In the genomic region with DNA sequence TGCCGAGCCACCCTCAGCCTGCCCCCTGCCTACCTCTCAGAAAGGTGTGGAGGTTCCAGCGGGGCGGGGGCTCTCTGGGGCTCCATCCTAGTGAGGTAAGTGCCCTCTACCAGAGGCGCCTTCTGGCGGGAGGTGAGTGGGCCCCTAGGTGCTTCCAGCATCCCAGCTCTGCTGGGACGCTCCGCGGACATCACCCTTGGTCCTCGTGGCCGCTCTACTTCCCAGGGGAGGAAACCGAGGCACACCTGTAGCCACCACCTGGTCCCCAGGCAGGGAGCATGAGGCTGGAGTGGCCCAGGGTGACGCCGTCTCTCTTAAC, we compare ENCODE assay signal across 9 cellular contexts. TPM values are rescaled to one million over a fixed set of nuclear protein-coding genes. Genes with fewer than 3 reads are reported as not detected.
DNase-seq lines count a peak whose midpoint lies in the region; ATAC-seq and TF ChIP-seq lines count a peak whose summit lies in the region.
"Had no signal": no experiment of that assay in that cellular context is flagged by ENCODE, and none has a peak within 500 bp of the region (broad histone marks: within the 10 kb centered on the region; RNA-seq: fewer than 3 reads in every experiment).

No MANE protein-coding gene starts in this region.

- peaks cover 10% of the 10 kb centered on the region for H3K4me1 Mint-ChIP-seq in activated CD4-positive, alpha-beta T cell treated with anti-CD3 and anti-CD28 coated beads, Interleukin-2, amount 10 ng/mL, durations not matched to agents 24 days and 14 days
- H3K4me1 Mint-ChIP-seq in activated naive CD8-positive, alpha-beta T cell treated with anti-CD3 and anti-CD28 coated beads for 36 hours = peaks cover 17% of the 10 kb centered on the region

- no peaks in the 10 kb centered on the region for H3K9me3 ChIP-seq in left lung

- H3K4me3 Mint-ChIP-seq in activated CD4-positive, alpha-beta T cell treated with anti-CD3 and anti-CD28 coated beads, Interleukin-2, amount 10 ng/mL, durations not matched to agents 24 days and 14 days = peak overlapping the region; percentile 80
- H3K4me3 Mint-ChIP-seq in activated naive CD8-positive, alpha-beta T cell treated with anti-CD3 and anti-CD28 coated beads for 36 hours = peak overlapping the region; percentile 83

- ATAC-seq in left lung = no peak
- ATAC-seq in GM19035 (IDR thresholded peaks at IDR 0.05; ENCODE audit: unreplicated experiment) = no peak

- H3K36me3 Mint-ChIP-seq in activated CD4-positive, alpha-beta T cell treated with anti-CD3 and anti-CD28 coated beads, Interleukin-2, amount 10 ng/mL, durations not matched to agents 24 days and 14 days (ENCODE audit: low read depth) = peaks cover 8% of the 10 kb centered on the region
- H3K36me3 Mint-ChIP-seq in activated naive CD8-positive, alpha-beta T cell treated with anti-CD3 and anti-CD28 coated beads for 36 hours = peaks cover 11% of the 10 kb centered on the region

- DNase-seq in activated CD4-positive, alpha-beta T cell treated with anti-CD3 and anti-CD28 coated beads, Interleukin-2, amount 10 ng/mL, durations not matched to agents 24 days and 14 days = no peak
- no peak for DNase-seq in activated CD4-positive, alpha-beta T cell treated with anti-CD3 and anti-CD28 coated beads, Interleukin-2, amount 50 U/mL, for 4 hours
- DNase-seq in activated naive CD8-positive, alpha-beta T cell treated with anti-CD3 and anti-CD28 coated beads for 36 hours = no peak
- DNase-seq in left lung (no peak), substantia nigra (lab: John Stamatoyannopoulos, UW) (no peak), NCI-H2227 (lab: John Stamatoyannopoulos, UW; ENCODE audit: unreplicated experiment) (no peak)
- no peak for DNase-seq in activated effector memory CD4-positive, alpha-beta T cell treated with anti-CD3 and anti-CD28 coated beads, Interleukin-2, amount 50 U/mL, for 16 hours
- DNase-seq: stimulated activated CD8-positive, alpha-beta memory T cell treated with anti-CD3 and anti-CD28 coated beads, Interleukin-4, amount 100 ng/mL, for 48 hours had no signal

- TF ChIP-seq CTCF in left lung (IDR thresholded peaks at IDR 0.05) = no peak

- intact Hi-C loops in activated CD4-positive, alpha-beta T cell treated with anti-CD3 and anti-CD28 coated beads, Interleukin-2, amount 10 ng/mL, durations not matched to agents 24 days and 14 days (cut with micrococcal nuclease) = no loop called here
- intact Hi-C loops in left lung (cut with DNase I) = no loop called here

- H3K27ac Mint-ChIP-seq in activated CD4-positive, alpha-beta T cell treated with anti-CD3 and anti-CD28 coated beads, Interleukin-2, amount 10 ng/mL, durations not matched to agents 24 days and 14 days = peak overlapping the region; percentile 67
- peak overlapping the region; percentile 66 for H3K27ac Mint-ChIP-seq in activated naive CD8-positive, alpha-beta T cell treated with anti-CD3 and anti-CD28 coated beads for 36 hours

- H3K36me3 ChIP-seq in left lung = peaks cover 0 to 13% of the 10 kb centered on the region in 2 donors

- peak overlapping the region; percentile 71 to 72 for H3K4me3 ChIP-seq in left lung

- no peaks in the 10 kb centered on the region for H3K27me3 ChIP-seq in left lung

- H3K9me3 Mint-ChIP-seq in activated CD4-positive, alpha-beta T cell treated with anti-CD3 and anti-CD28 coated beads, Interleukin-2, amount 10 ng/mL, durations not matched to agents 24 days and 14 days = no peaks in the 10 kb centered on the region
- no peaks in the 10 kb centered on the region for H3K9me3 Mint-ChIP-seq in activated naive CD8-positive, alpha-beta T cell treated with anti-CD3 and anti-CD28 coated beads for 36 hours

- H3K4me1 ChIP-seq in left lung = peaks cover 17 to 54% of the 10 kb centered on the region in 2 donors

- no peaks in the 10 kb centered on the region for H3K27me3 Mint-ChIP-seq in activated CD4-positive, alpha-beta T cell treated with anti-CD3 and anti-CD28 coated beads, Interleukin-2, amount 10 ng/mL, durations not matched to agents 24 days and 14 days
- H3K27me3 Mint-ChIP-seq in activated naive CD8-positive, alpha-beta T cell treated with anti-CD3 and anti-CD28 coated beads for 36 hours = no peaks in the 10 kb centered on the region

- H3K27ac ChIP-seq in left lung (peak overlapping the region; percentile 75 to 84), substantia nigra (ENCODE audit: low read depth, low read length, poor library complexity, severe bottlenecking) (peak overlapping the region; percentile 61)

RNA-seq across cellular contexts. Expression of a gene that starts 1.4 kb away (rescaled TPM):
- total RNA-seq in activated CD4-positive, alpha-beta T cell treated with anti-CD3 and anti-CD28 coated beads, Interleukin-2, amount 10 ng/mL, durations not matched to agents 24 days and 14 days = 71.2 and 73.0 TPM in 2 replicates
- total RNA-seq in activated naive CD8-positive, alpha-beta T cell treated with anti-CD3 and anti-CD28 coated beads for 36 hours = 10 to 100 TPM; 56.0 to 60.3 TPM
- 10 to 100 TPM; 41.5 to 42.5 TPM for total RNA-seq in left lung

RNA-seq across cellular contexts. Expression of a gene that starts 6.2 kb away (rescaled TPM):
- total RNA-seq in activated CD4-positive, alpha-beta T cell treated with anti-CD3 and anti-CD28 coated beads, Interleukin-2, amount 10 ng/mL, durations not matched to agents 24 days and 14 days = 99.9 and 111 TPM in 2 replicates
- total RNA-seq in activated naive CD8-positive, alpha-beta T cell treated with anti-CD3 and anti-CD28 coated beads for 36 hours = 10 to 100 TPM; 84.5 to 86.0 TPM
- 10 to 100 TPM; 27.3 to 41.3 TPM for total RNA-seq in left lung

RNA-seq across cellular contexts. Expression of a gene that starts 6.9 kb away (rescaled TPM):
- total RNA-seq in activated CD4-positive, alpha-beta T cell treated with anti-CD3 and anti-CD28 coated beads, Interleukin-2, amount 10 ng/mL, durations not matched to agents 24 days and 14 days = 146 and 153 TPM in 2 replicates
- 100 to 1,000 TPM; 127 to 128 TPM for total RNA-seq in activated naive CD8-positive, alpha-beta T cell treated with anti-CD3 and anti-CD28 coated beads for 36 hours
- total RNA-seq in left lung = 10 to 100 TPM; 69.3 to 70.4 TPM

RNA-seq across cellular contexts. Expression of a gene that starts 12.2 kb away (rescaled TPM):
- 0.44 and 0.45 TPM in 2 replicates for total RNA-seq in activated CD4-positive, alpha-beta T cell treated with anti-CD3 and anti-CD28 coated beads, Interleukin-2, amount 10 ng/mL, durations not matched to agents 24 days and 14 days
- total RNA-seq in activated naive CD8-positive, alpha-beta T cell treated with anti-CD3 and anti-CD28 coated beads for 36 hours = under 1 TPM in 1 of 2 experiments, not detected in 1; 0.10 TPM
- total RNA-seq in left lung = 1 to 10 TPM in 1 of 2 donors, under 1 TPM in 1; 0.58 to 1.4 TPM

RNA-seq across cellular contexts. Expression of a gene that starts 24.9 kb away (rescaled TPM):
- 172 and 183 TPM in 2 replicates for total RNA-seq in activated CD4-positive, alpha-beta T cell treated with anti-CD3 and anti-CD28 coated beads, Interleukin-2, amount 10 ng/mL, durations not matched to agents 24 days and 14 days
- total RNA-seq in activated naive CD8-positive, alpha-beta T cell treated with anti-CD3 and anti-CD28 coated beads for 36 hours = 100 to 1,000 TPM; 123 to 128 TPM
- 10 to 100 TPM; 75.9 to 87.2 TPM for total RNA-seq in left lung
